ENCODE assay signal across 28 cellular contexts in the genomic region with DNA sequence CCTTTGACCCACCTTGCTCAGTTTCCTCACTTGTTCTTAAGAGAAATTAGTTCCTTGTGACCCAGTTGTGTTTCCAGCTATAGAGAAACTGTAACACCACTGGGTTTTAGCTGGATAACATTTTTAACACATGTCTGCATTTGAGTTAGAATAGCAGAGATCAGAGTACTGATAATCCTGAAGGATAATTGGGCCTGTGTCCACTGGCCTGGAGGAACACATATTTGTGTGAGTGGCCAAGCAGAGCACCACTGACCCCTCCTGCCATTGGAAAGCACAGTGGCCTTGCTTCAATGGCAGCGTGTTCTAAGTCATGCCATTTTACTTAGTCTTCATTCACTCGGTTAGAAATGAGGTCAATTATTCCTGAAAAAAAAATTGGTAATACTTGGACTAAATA.
"Had no signal": no experiment of that assay in that cellular context is flagged by ENCODE, and none has a peak within 500 bp of the region (broad histone marks: within the 10 kb centered on the region; RNA-seq: fewer than 3 reads in every experiment).

No MANE protein-coding gene starts in this region.

- H3K27ac Mint-ChIP-seq: activated CD4-positive, alpha-beta memory T cell treated with anti-CD3 and anti-CD28 coated beads for 36 hours; activated CD4-positive, alpha-beta T cell treated with anti-CD3 and anti-CD28 coated beads, Interleukin-2, amount 10 ng/mL, durations not matched to agents 7 days and 5 days; activated naive CD4-positive, alpha-beta T cell treated with anti-CD3 and anti-CD28 coated beads, Interleukin-2, amount 10 ng/mL, durations not matched to agents 7 days and 5 days; activated naive CD8-positive, alpha-beta T cell; activated naive CD8-positive, alpha-beta T cell treated with anti-CD3 and anti-CD28 coated beads, Interleukin-2, amount 50 U/mL, for 24 hours; T-helper 1 cell treated with Interleukin-12 subunit alpha and Interleukin-12 subunit beta and Interleukin-4 antibody, amounts not matched to agents 30 μg/mL and 1 μg/mL, for 36 hours; T-helper 2 cell treated with Interferon-gamma antibody and Interleukin-4, amounts not matched to agents 5 μg/mL and 100 μg/mL, for 36 hours had no signal

- H3K36me3 Mint-ChIP-seq: brain had no signal

- H3K4me1 Mint-ChIP-seq: activated CD4-positive, alpha-beta T cell treated with anti-CD3 and anti-CD28 coated beads, Interleukin-2, amount 10 ng/mL, durations not matched to agents 7 days and 5 days; activated naive CD4-positive, alpha-beta T cell treated with anti-CD3 and anti-CD28 coated beads, Interleukin-2, amount 10 ng/mL, durations not matched to agents 7 days and 5 days; activated naive CD8-positive, alpha-beta T cell treated with anti-CD3 and anti-CD28 coated beads, Interleukin-2, amount 50 U/mL, for 24 hours had no signal

- DNase-seq: activated CD4-positive, alpha-beta memory T cell treated with anti-CD3 and anti-CD28 coated beads for 36 hours; activated CD4-positive, alpha-beta T cell treated with anti-CD3 and anti-CD28 coated beads, Interleukin-2, amount 10 ng/mL, durations not matched to agents 7 days and 5 days; activated CD8-positive, alpha-beta memory T cell treated with anti-CD3 and anti-CD28 coated beads, Interleukin-2, amount 50 U/mL, for 4 hours; activated effector memory CD4-positive, alpha-beta T cell treated with Interleukin-2 at 50 U/mL for 16 hours; activated naive CD4-positive, alpha-beta T cell treated with anti-CD3 and anti-CD28 coated beads, Interleukin-2, amount 10 ng/mL, durations not matched to agents 7 days and 5 days; activated naive CD8-positive, alpha-beta T cell treated with anti-CD3 and anti-CD28 coated beads, Interleukin-2, amount 50 U/mL, for 24 hours; activated T-cell treated with anti-CD3 and anti-CD28 coated beads for 4 hours; activated T-cell treated with anti-CD3 and anti-CD28 coated beads, Interleukin-2, amount 50 U/mL, for 48 hours; anterior cingulate cortex; caudate nucleus; Kasumi-1; KG1; MM.1S; MV-4-11; NCI-H1092; NCI-H1436 treated with DMSO at 0.1 percent for 48 hours; NCI-H1694 treated with DMSO at 0.1 percent for 48 hours; NCI-H2029; NCI-H2171; NCI-H510A; NCI-H748 treated with DMSO at 0.1 percent for 48 hours; NK-92 treated with Interleukin-12 subunit alpha and Interleukin-12 subunit beta, amount 100 ng/mL, for 24 hours; PC-3; Right ventricle myocardium superior had no signal

- ATAC-seq: activated naive CD8-positive, alpha-beta T cell treated with anti-CD3 and anti-CD28 coated beads, Interleukin-2, amount 50 U/mL, for 24 hours; PC-3 had no signal

- H3K27me3 Mint-ChIP-seq: activated CD4-positive, alpha-beta memory T cell treated with anti-CD3 and anti-CD28 coated beads for 36 hours; activated CD4-positive, alpha-beta T cell treated with anti-CD3 and anti-CD28 coated beads, Interleukin-2, amount 10 ng/mL, durations not matched to agents 7 days and 5 days; activated naive CD4-positive, alpha-beta T cell treated with anti-CD3 and anti-CD28 coated beads, Interleukin-2, amount 10 ng/mL, durations not matched to agents 7 days and 5 days; activated naive CD8-positive, alpha-beta T cell; activated naive CD8-positive, alpha-beta T cell treated with anti-CD3 and anti-CD28 coated beads, Interleukin-2, amount 50 U/mL, for 24 hours; brain had no signal

- H3K9me3 Mint-ChIP-seq: activated CD4-positive, alpha-beta memory T cell treated with anti-CD3 and anti-CD28 coated beads for 36 hours; activated CD4-positive, alpha-beta T cell treated with anti-CD3 and anti-CD28 coated beads, Interleukin-2, amount 10 ng/mL, durations not matched to agents 7 days and 5 days; activated naive CD4-positive, alpha-beta T cell treated with anti-CD3 and anti-CD28 coated beads, Interleukin-2, amount 10 ng/mL, durations not matched to agents 7 days and 5 days; activated naive CD8-positive, alpha-beta T cell treated with anti-CD3 and anti-CD28 coated beads, Interleukin-2, amount 50 U/mL, for 24 hours; brain; T-helper 1 cell treated with Interleukin-12 subunit alpha and Interleukin-12 subunit beta and Interleukin-4 antibody, amounts not matched to agents 30 μg/mL and 1 μg/mL, for 36 hours; T-helper 2 cell treated with Interferon-gamma antibody and Interleukin-4, amounts not matched to agents 5 μg/mL and 100 μg/mL, for 36 hours had no signal

- H3K4me3 Mint-ChIP-seq: activated CD4-positive, alpha-beta memory T cell treated with anti-CD3 and anti-CD28 coated beads for 36 hours; activated CD4-positive, alpha-beta T cell treated with anti-CD3 and anti-CD28 coated beads, Interleukin-2, amount 10 ng/mL, durations not matched to agents 7 days and 5 days; activated naive CD4-positive, alpha-beta T cell treated with anti-CD3 and anti-CD28 coated beads, Interleukin-2, amount 10 ng/mL, durations not matched to agents 7 days and 5 days; activated naive CD8-positive, alpha-beta T cell; activated naive CD8-positive, alpha-beta T cell treated with anti-CD3 and anti-CD28 coated beads, Interleukin-2, amount 50 U/mL, for 24 hours; brain; T-helper 1 cell treated with Interleukin-12 subunit alpha and Interleukin-12 subunit beta and Interleukin-4 antibody, amounts not matched to agents 30 μg/mL and 1 μg/mL, for 36 hours; T-helper 2 cell treated with Interferon-gamma antibody and Interleukin-4, amounts not matched to agents 5 μg/mL and 100 μg/mL, for 36 hours had no signal
